Comparison of ENCODE assay signal across 8 cellular contexts in genomic region chr17:46818319-46818928, GRCh38. TPM values are rescaled to one million over a fixed set of nuclear protein-coding genes. Genes with fewer than 3 reads are reported as not detected.
DNase-seq lines count a peak whose midpoint lies in the region; ATAC-seq and TF ChIP-seq lines count a peak whose summit lies in the region.

A gene with protein sequence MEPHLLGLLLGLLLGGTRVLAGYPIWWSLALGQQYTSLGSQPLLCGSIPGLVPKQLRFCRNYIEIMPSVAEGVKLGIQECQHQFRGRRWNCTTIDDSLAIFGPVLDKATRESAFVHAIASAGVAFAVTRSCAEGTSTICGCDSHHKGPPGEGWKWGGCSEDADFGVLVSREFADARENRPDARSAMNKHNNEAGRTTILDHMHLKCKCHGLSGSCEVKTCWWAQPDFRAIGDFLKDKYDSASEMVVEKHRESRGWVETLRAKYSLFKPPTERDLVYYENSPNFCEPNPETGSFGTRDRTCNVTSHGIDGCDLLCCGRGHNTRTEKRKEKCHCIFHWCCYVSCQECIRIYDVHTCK (minus strand): TSS chr17:46818692. CDS start chr17:46818597, 95 bp downstream.

- H3K4me1 Mint-ChIP-seq in WTC11, result peaks cover 66% of the 10 kb centered on the region
- peaks cover 48% of the 10 kb centered on the region for H3K4me1 Mint-ChIP-seq in dendritic cell treated with granulocyte-macrophage colony-stimulating factor and Interleukin-4, amounts not matched to agents 40 ng/mL and 50 ng/mL, for 4 days (ENCODE audit: low read depth)
- H3K4me1 Mint-ChIP-seq in nephron progenitor cell, result peaks cover 75% of the 10 kb centered on the region

- H3K27me3 Mint-ChIP-seq in WTC11 (ENCODE audit: low read depth) (peaks cover 65% of the 10 kb centered on the region), nephron progenitor cell (ENCODE audit: low read depth, poor library complexity) (peaks cover 83% of the 10 kb centered on the region)
- H3K27me3 Mint-ChIP-seq in dendritic cell treated with granulocyte-macrophage colony-stimulating factor and Interleukin-4, amounts not matched to agents 40 ng/mL and 50 ng/mL, for 4 days, result peaks cover 95% of the 10 kb centered on the region

- H3K9me3 ChIP-seq in tibial artery, result no peaks in the 10 kb centered on the region

- TF ChIP-seq CTCF in WTC11 (IDR thresholded peaks at IDR 0.05) (no peak), nephron progenitor cell (IDR thresholded peaks at IDR 0.05) (no peak), tibial artery (IDR thresholded peaks at IDR 0.05) (no peak)

- peak within 1 kb of the TSS; percentile 28 for H3K4me3 ChIP-seq in tibial artery

- H3K36me3 Mint-ChIP-seq in WTC11, result no peaks in the 10 kb centered on the region
- H3K36me3 Mint-ChIP-seq in dendritic cell treated with granulocyte-macrophage colony-stimulating factor and Interleukin-4, amounts not matched to agents 40 ng/mL and 50 ng/mL, for 4 days (ENCODE audit: low read depth), result no peaks in the 10 kb centered on the region
- no peaks in the 10 kb centered on the region for H3K36me3 Mint-ChIP-seq in nephron progenitor cell (ENCODE audit: low read depth)

- POLR2A ChIA-PET in WTC11 (lab: Charles Lee), result no interaction called here

- no peak within 1 kb of the TSS for H3K27ac Mint-ChIP-seq in WTC11
- no peak within 1 kb of the TSS for H3K27ac Mint-ChIP-seq in dendritic cell treated with granulocyte-macrophage colony-stimulating factor and Interleukin-4, amounts not matched to agents 40 ng/mL and 50 ng/mL, for 4 days
- H3K27ac Mint-ChIP-seq in nephron progenitor cell, result no peak within 1 kb of the TSS

- ATAC-seq in WTC11 (peak; percentile 35), GM21390 (IDR thresholded peaks at IDR 0.05; ENCODE audit: unreplicated experiment) (no peak)

- CTCF ChIA-PET in WTC11 (lab: Charles Lee), result no interaction called here

- H3K4me1 ChIP-seq in tibial artery, result peaks cover 0 to 24% (median 19%) of the 10 kb centered on the region in 4 donors

- intact Hi-C loops in dendritic cell treated with granulocyte-macrophage colony-stimulating factor and Interleukin-4, amounts not matched to agents 40 ng/mL and 50 ng/mL, for 4 days (cut with micrococcal nuclease), result loop anchor here (10.0 kb wide), 1 partner anchor 84 kb away; no protein-coding TSS in a partner anchor
- intact Hi-C loops in tibial artery (cut with DNase I; ENCODE audit: low total_unique reads), result loop anchor here (5.0 kb wide), 1 partner anchor 61 kb away; no protein-coding TSS in a partner anchor

- no peak within 1 kb of the TSS for H3K27ac ChIP-seq in tibial artery

- H3K27me3 ChIP-seq in tibial artery, result peaks cover 4 to 96% of the 10 kb centered on the region in 2 donors

- DNase-seq in NCI-H1417 (lab: John Stamatoyannopoulos, UW) (peak; percentile 11 to 64 (median 51)), NCI-H1417 treated with DMSO at 0.1 percent for 48 hours (lab: John Stamatoyannopoulos, UW) (no peak), WTC11 (ENCODE audit: low spot score) (peak; percentile 86), nephron progenitor cell (peak; percentile 63), tibial artery (no peak), NOMO-1 treated with dmso at 0.1 percent for 144 hours (lab: John Stamatoyannopoulos, UW; ENCODE audit: unreplicated experiment) (no peak)

- no peaks in the 10 kb centered on the region for H3K36me3 ChIP-seq in tibial artery

- H3K4me3 Mint-ChIP-seq in WTC11 (peak within 1 kb of the TSS; percentile 80), nephron progenitor cell (peak within 1 kb of the TSS; percentile 76)
- peak within 1 kb of the TSS; percentile 67 for H3K4me3 Mint-ChIP-seq in dendritic cell treated with granulocyte-macrophage colony-stimulating factor and Interleukin-4, amounts not matched to agents 40 ng/mL and 50 ng/mL, for 4 days

- H3K9me3 Mint-ChIP-seq in WTC11, result no peaks in the 10 kb centered on the region
- no peaks in the 10 kb centered on the region for H3K9me3 Mint-ChIP-seq in dendritic cell treated with granulocyte-macrophage colony-stimulating factor and Interleukin-4, amounts not matched to agents 40 ng/mL and 50 ng/mL, for 4 days
- H3K9me3 Mint-ChIP-seq in nephron progenitor cell, result no peaks in the 10 kb centered on the region

TF ChIP-seq in WTC11, 78 proteins besides CTCF, POLR2A, EP300 and RAD21:
- peak; percentile 72 for TF ChIP-seq NFYB (CRISPR knock-in tag; conservative IDR thresholded peaks at IDR 0.05; ENCODE audit: low read depth)
- TF ChIP-seq ZNF263 (CRISPR knock-in tag; IDR thresholded peaks at IDR 0.05; ENCODE audit: low read depth), result no peak
TF ChIP-seq in WTC11: peak in this region for 1.

RNA-seq across cellular contexts. Expression of the gene that starts here (rescaled TPM):
- total RNA-seq in WTC11 (2021), result 6.5 to 14.1 TPM (median 6.7 TPM) in 3 replicates

Comparison
In these comparisons a context has a peak if more than half of its experiments do, and no peak if none do; other contexts are left out.
1. DNase-seq: peak in NCI-H1417 (3 of 3), WTC11 (single experiment) and nephron progenitor cell (single experiment); none in NCI-H1417 treated with DMSO at 0.1 percent for 48 hours (single experiment), tibial artery (0 of 2) and NOMO-1 treated with dmso at 0.1 percent for 144 hours (single experiment).
2. Peak in every context shown above with its lines, with median percentiles within 50 percentile points of each other: H3K4me3 Mint-ChIP-seq.